ENCODE assay signal across 8 cellular contexts in the genomic region with DNA sequence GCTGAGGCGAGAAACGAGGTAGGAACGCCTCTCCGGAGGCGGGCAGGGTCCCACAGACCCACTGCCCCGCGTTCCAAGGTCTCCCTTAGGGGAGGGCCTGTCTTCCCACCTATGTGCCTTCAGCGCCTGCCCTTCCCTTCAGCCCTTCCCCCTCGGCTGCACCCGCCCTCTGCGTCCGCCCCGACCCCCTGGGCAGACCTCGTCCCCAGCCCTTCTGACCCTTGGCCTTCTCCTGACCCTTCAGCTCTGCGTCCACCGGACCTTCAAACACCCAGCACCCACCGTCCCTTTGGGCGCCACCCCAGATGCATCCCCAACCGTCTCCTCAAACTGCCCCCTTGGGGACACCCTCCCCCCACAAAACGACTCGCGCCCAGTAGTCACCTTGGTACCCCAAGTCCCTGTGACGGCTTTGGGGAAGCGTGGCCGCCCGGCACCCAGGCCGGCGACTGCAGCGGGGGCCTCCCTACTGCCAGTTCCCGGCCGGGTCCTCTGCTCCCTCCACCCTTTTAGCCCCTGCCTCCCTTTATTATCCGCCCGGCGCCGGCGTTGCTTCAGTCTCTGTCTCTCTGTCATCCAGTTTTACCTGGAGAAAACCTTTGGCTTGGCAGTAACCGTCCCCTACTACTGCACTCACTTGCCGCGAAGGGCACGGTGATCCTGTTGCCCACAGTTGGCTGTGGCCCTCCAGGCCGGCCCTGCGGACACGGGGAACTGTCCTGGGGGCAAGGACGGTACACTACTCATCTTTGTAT. TPM values are rescaled to one million over a fixed set of nuclear protein-coding genes. Genes with fewer than 3 reads are reported as not detected.
DNase-seq lines count a peak whose midpoint lies in the region; ATAC-seq and TF ChIP-seq lines count a peak whose summit lies in the region.

No MANE protein-coding gene starts in this region.

- H3K4me1 ChIP-seq in HCT116 (ENCODE audit: control insufficient read depth in 1 of 2, insufficient read depth in 2 of 2, low read length in 2 of 2): peaks cover 23 to 38% of the 10 kb centered on the region in 2 experiments

- peaks cover 25% of the 10 kb centered on the region for H3K79me2 ChIP-seq in HCT116 (ENCODE audit: insufficient read depth, low read length)

- no peak for TF ChIP-seq POLR2A in HCT116 (IDR thresholded peaks at IDR 0.05; ENCODE audit: borderline replicate concordance, extremely low read depth, insufficient read depth, insufficient read length)

- no peaks in the 10 kb centered on the region for H3K9me2 ChIP-seq in HCT116 (ENCODE audit: insufficient read depth)

- no peaks in the 10 kb centered on the region for H3K36me3 ChIP-seq in HCT116 (ENCODE audit: control insufficient read depth in 1 of 2, insufficient read depth in 2 of 2, low read length in 2 of 2)

- H2AFZ ChIP-seq in HCT116 (ENCODE audit: low read depth, low read length, poor library complexity, severe bottlenecking): no peak overlapping the region

- no peaks in the 10 kb centered on the region for H3K9me3 ChIP-seq in HCT116 (ENCODE audit: control insufficient read depth in 1 of 2, insufficient read depth in 1 of 2, low read depth in 1 of 2, low read length in 2 of 2)

- BruUV-seq in HCT116 (replicated peaks; lab: Mats Ljungman, UMichigan): no TSS peak

- intact Hi-C loops in HCT116 (cut with micrococcal nuclease) (no loop called here), left cardiac atrium (cut with DNase I) (loop anchor here in 1 of 2 donors (2.0 kb wide), 1 partner anchor 62 kb away; no protein-coding TSS in a partner anchor), posterior vena cava (cut with DNase I) (loop anchor here in 1 of 2 donors (2.0 to 5.0 kb wide), 2 partner anchors 47 to 64 kb away; no protein-coding TSS in a partner anchor)

- POLR2A ChIA-PET in HCT116 (lab: Charles Lee): interaction anchor here (0.8 to 1.4 kb wide), 4 partner anchors 11 to 63 kb away, joined by 3 to 7 read pairs (median 4); no protein-coding TSS in a partner anchor

- peak; percentile 58 for ATAC-seq in HCT116
- peak; percentile 16 to 63 for ATAC-seq in left cardiac atrium
- no peak for ATAC-seq in GM18520 (IDR thresholded peaks at IDR 0.05; ENCODE audit: unreplicated experiment)
- no peak for ATAC-seq in HG03139 (IDR thresholded peaks at IDR 0.05; ENCODE audit: unreplicated experiment)
- ATAC-seq in GM21529 (IDR thresholded peaks at IDR 0.05; ENCODE audit: unreplicated experiment): no peak

- H3K4me1 Mint-ChIP-seq in activated naive CD8-positive, alpha-beta T cell (ENCODE audit: low read depth): peaks cover 15% of the 10 kb centered on the region

- H3K27me3 ChIP-seq in HCT116 (ENCODE audit: insufficient read depth, low read length): no peaks in the 10 kb centered on the region

- H3K27ac ChIP-seq in HCT116 (ENCODE audit: low read depth, low read length): peak overlapping the region; percentile 70

- H3K4me3 ChIP-seq in AG09309 (ENCODE audit: control insufficient read depth, low read depth, low read length) (peak overlapping the region; percentile 97), HCT116 (replicated peaks in 1 of 2; ENCODE audit: low read depth in 1 of 2, low read length in 2 of 2) (peak overlapping the region; percentile 60 to 68)

- TF ChIP-seq RAD21 in HCT116 (IDR thresholded peaks at IDR 0.05; ENCODE audit: low read depth): no peak

- RAD21 ChIA-PET in HCT116 (lab: Charles Lee; ENCODE audit: low non-redundant PET in 1 of 2, low total read pairs in 2 of 2, uncharacterized antibody in 2 of 2, unreplicated experiment in 2 of 2): interaction anchor here (1.0 to 1.4 kb wide), 2 partner anchors 63 to 64 kb away, joined by 5 read pairs; no protein-coding TSS in a partner anchor

- H3K27me3 Mint-ChIP-seq in activated naive CD8-positive, alpha-beta T cell: peaks cover 5% of the 10 kb centered on the region

- H3K9ac ChIP-seq in HCT116 (ENCODE audit: low read length): peak overlapping the region; percentile 81

- CTCF ChIA-PET in HCT116 (lab: Charles Lee): interaction anchor here (0.7 to 1.4 kb wide), 3 partner anchors 11 to 375 kb away, joined by 3 to 17 read pairs (median 4); a partner anchor contains a TSS

- DNase-seq in AG09309 (ENCODE audit: low read depth) (no peak), HCT116 (ENCODE audit: low read depth, low spot score) (no peak), left cardiac atrium (peak; percentile 39), posterior vena cava (ENCODE audit: low spot score) (peak; percentile 85)

- peaks cover 3% of the 10 kb centered on the region for H3K9me3 Mint-ChIP-seq in activated naive CD8-positive, alpha-beta T cell (ENCODE audit: low read depth)

- H3K4me3 Mint-ChIP-seq in activated naive CD8-positive, alpha-beta T cell: peak overlapping the region; percentile 85

- peaks cover 3% of the 10 kb centered on the region for H3K36me3 Mint-ChIP-seq in activated naive CD8-positive, alpha-beta T cell

- no peaks in the 10 kb centered on the region for H4K20me1 ChIP-seq in HCT116 (ENCODE audit: insufficient read depth)

- peak overlapping the region; percentile 82 for H3K4me2 ChIP-seq in HCT116 (ENCODE audit: low read length)

- TF ChIP-seq CTCF in AG09309 (IDR thresholded peaks at IDR 0.05; ENCODE audit: control insufficient read depth, insufficient read depth, low read depth, low read length, missing control alignments) (no peak), HCT116 (IDR thresholded peaks at IDR 0.05 in 2 of 3, conservative IDR thresholded peaks at IDR 0.05 in 1 of 3; ENCODE audit: borderline replicate concordance in 1 of 3, insufficient read depth in 1 of 3, low read depth in 2 of 3, low read length in 2 of 3) (peak in 1 of 3 experiments; percentile 23; a peak in 1 of 6 replicates)

- H3K27ac Mint-ChIP-seq in activated naive CD8-positive, alpha-beta T cell: peak overlapping the region; percentile 16

TF ChIP-seq in HCT116, 20 proteins besides CTCF, POLR2A, EP300 and RAD21:
- no peak for TF ChIP-seq POLR2AphosphoS5 (IDR thresholded peaks at IDR 0.05; ENCODE audit: low read depth, low read length)
- peak; percentile 3 for TF ChIP-seq TCF7L2 (IDR thresholded peaks at IDR 0.05; ENCODE audit: borderline replicate concordance, extremely low read depth, insufficient read depth, insufficient read length)
- no peak for TF ChIP-seq CEBPB (IDR thresholded peaks at IDR 0.05; ENCODE audit: low read depth)
- TF ChIP-seq, protein P1, sequence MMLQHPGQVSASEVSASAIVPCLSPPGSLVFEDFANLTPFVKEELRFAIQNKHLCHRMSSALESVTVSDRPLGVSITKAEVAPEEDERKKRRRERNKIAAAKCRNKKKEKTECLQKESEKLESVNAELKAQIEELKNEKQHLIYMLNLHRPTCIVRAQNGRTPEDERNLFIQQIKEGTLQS (IDR thresholded peaks at IDR 0.05): no peak
- TF ChIP-seq ZNF274 (IDR thresholded peaks at IDR 0.05; ENCODE audit: low read depth, low read length): no peak
- TF ChIP-seq, protein P2, sequence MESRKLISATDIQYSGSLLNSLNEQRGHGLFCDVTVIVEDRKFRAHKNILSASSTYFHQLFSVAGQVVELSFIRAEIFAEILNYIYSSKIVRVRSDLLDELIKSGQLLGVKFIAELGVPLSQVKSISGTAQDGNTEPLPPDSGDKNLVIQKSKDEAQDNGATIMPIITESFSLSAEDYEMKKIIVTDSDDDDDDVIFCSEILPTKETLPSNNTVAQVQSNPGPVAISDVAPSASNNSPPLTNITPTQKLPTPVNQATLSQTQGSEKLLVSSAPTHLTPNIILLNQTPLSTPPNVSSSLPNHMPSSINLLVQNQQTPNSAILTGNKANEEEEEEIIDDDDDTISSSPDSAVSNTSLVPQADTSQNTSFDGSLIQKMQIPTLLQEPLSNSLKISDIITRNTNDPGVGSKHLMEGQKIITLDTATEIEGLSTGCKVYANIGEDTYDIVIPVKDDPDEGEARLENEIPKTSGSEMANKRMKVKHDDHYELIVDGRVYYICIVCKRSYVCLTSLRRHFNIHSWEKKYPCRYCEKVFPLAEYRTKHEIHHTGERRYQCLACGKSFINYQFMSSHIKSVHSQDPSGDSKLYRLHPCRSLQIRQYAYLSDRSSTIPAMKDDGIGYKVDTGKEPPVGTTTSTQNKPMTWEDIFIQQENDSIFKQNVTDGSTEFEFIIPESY (IDR thresholded peaks at IDR 0.05; ENCODE audit: extremely low read depth, insufficient replicate concordance, low read length): no peak
- no peak for TF ChIP-seq YY1 (IDR thresholded peaks at IDR 0.05; ENCODE audit: extremely low read depth, insufficient replicate concordance, low read depth, low read length)
- TF ChIP-seq, protein P3, sequence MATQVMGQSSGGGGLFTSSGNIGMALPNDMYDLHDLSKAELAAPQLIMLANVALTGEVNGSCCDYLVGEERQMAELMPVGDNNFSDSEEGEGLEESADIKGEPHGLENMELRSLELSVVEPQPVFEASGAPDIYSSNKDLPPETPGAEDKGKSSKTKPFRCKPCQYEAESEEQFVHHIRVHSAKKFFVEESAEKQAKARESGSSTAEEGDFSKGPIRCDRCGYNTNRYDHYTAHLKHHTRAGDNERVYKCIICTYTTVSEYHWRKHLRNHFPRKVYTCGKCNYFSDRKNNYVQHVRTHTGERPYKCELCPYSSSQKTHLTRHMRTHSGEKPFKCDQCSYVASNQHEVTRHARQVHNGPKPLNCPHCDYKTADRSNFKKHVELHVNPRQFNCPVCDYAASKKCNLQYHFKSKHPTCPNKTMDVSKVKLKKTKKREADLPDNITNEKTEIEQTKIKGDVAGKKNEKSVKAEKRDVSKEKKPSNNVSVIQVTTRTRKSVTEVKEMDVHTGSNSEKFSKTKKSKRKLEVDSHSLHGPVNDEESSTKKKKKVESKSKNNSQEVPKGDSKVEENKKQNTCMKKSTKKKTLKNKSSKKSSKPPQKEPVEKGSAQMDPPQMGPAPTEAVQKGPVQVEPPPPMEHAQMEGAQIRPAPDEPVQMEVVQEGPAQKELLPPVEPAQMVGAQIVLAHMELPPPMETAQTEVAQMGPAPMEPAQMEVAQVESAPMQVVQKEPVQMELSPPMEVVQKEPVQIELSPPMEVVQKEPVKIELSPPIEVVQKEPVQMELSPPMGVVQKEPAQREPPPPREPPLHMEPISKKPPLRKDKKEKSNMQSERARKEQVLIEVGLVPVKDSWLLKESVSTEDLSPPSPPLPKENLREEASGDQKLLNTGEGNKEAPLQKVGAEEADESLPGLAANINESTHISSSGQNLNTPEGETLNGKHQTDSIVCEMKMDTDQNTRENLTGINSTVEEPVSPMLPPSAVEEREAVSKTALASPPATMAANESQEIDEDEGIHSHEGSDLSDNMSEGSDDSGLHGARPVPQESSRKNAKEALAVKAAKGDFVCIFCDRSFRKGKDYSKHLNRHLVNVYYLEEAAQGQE (IDR thresholded peaks at IDR 0.05; ENCODE audit: low read depth): no peak
- no peak; the same call in 1 of the 2 replicates for TF ChIP-seq ZFX (IDR thresholded peaks at IDR 0.05)

RNA-seq across cellular contexts. Expression of a gene that starts 0.4 kb away (rescaled TPM):
- 11.6 TPM for total RNA-seq in HCT116 (2021; ENCODE audit: unreplicated experiment)
- polyA plus RNA-seq in HCT116 (2012): 7.3 and 7.7 TPM in 2 replicates
- 10 to 100 TPM; 32.2 to 43.0 TPM for total RNA-seq in left cardiac atrium
- total RNA-seq in posterior vena cava: 10 to 100 TPM; 53.5 to 64.2 TPM

Comparison
In these comparisons a context has a peak if more than half of its experiments do, and no peak if none do; other contexts are left out.
1. DNase-seq: peak in left cardiac atrium (single experiment) and posterior vena cava (single experiment); none in AG09309 (single experiment) and HCT116 (single experiment).
2. ATAC-seq: peak in HCT116 (single experiment) and left cardiac atrium (2 of 2); none in GM18520 (single experiment), HG03139 (single experiment) and GM21529 (single experiment).